8 cellular contexts compared by ENCODE assay signal in the genomic region with DNA sequence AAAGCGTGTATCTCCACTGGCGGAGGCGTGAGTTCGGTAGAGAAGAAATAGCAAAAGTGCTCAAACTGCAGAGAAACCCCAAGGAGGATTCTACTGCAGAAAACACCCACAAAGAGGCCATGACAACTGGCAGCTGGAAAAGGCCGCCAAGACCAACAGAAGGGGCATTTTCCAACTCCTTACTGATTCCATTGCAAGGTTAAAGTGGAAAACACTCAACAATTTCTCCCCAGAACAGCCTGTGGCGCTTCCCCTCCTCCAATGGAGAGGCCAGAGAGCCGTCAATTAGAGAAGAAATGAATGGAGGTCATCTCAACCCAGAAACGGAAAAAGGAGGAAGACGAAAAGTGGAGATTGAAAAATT. TPM values are rescaled to one million over a fixed set of nuclear protein-coding genes. Genes with fewer than 3 reads are reported as not detected.
DNase-seq lines count a peak whose midpoint lies in the region; ATAC-seq and TF ChIP-seq lines count a peak whose summit lies in the region.

No MANE protein-coding gene starts in this region.

- ATAC-seq in Right ventricle myocardium inferior (no peak), GM21723 (IDR thresholded peaks at IDR 0.05; ENCODE audit: unreplicated experiment) (no peak), HG03097 (IDR thresholded peaks at IDR 0.05; ENCODE audit: low FRiP score, unreplicated experiment) (no peak)

- peaks cover 30% of the 10 kb centered on the region for H3K36me3 ChIP-seq in right atrium auricular region

- peak overlapping the region; percentile 95 to 98 for H3K4me3 ChIP-seq in right atrium auricular region

- H3K9me3 Mint-ChIP-seq in brain, result no peaks in the 10 kb centered on the region
- no peaks in the 10 kb centered on the region for H3K9me3 Mint-ChIP-seq in mesothelial cell of epicardium

- no peaks in the 10 kb centered on the region for H3K9me3 ChIP-seq in right atrium auricular region

- H3K4me1 Mint-ChIP-seq in brain, result peaks cover 29% of the 10 kb centered on the region
- peaks cover 15% of the 10 kb centered on the region for H3K4me1 Mint-ChIP-seq in mesothelial cell of epicardium

- H3K4me3 Mint-ChIP-seq in brain (peak overlapping the region; percentile 86 to 94 (median 92)), mesothelial cell of epicardium (peak overlapping the region; percentile 88)

- H3K27me3 ChIP-seq in right atrium auricular region, result no peaks in the 10 kb centered on the region

- intact Hi-C loops in Right ventricle myocardium inferior (cut with DNase I), result loop anchor here (5.0 kb wide), 1 partner anchor 37 kb away; a partner anchor contains a TSS

- no peak for TF ChIP-seq CTCF in right atrium auricular region (IDR thresholded peaks at IDR 0.05)
- no peak for TF ChIP-seq CTCF in brain (conservative IDR thresholded peaks at IDR 0.05)
- no peak for TF ChIP-seq CTCF in mesothelial cell of epicardium (IDR thresholded peaks at IDR 0.05; ENCODE audit: unreplicated experiment)

- H3K36me3 Mint-ChIP-seq in brain, result peaks cover 25% of the 10 kb centered on the region
- peaks cover 15% of the 10 kb centered on the region for H3K36me3 Mint-ChIP-seq in mesothelial cell of epicardium

- H3K27me3 Mint-ChIP-seq in brain (peaks cover 9% of the 10 kb centered on the region), mesothelial cell of epicardium (ENCODE audit: low read depth) (no peaks in the 10 kb centered on the region)

- DNase-seq in right atrium auricular region (ENCODE audit: low spot score) (no peak), Right ventricle myocardium inferior (ENCODE audit: missing footprints) (no peak), mesothelial cell of epicardium (ENCODE audit: low spot score in 2 of 2, unreplicated experiment in 2 of 2) (no peak), NCI-H2196 treated with DMSO at 0.1 percent for 48 hours (lab: John Stamatoyannopoulos, UW; ENCODE audit: unreplicated experiment) (no peak), NCI-H345 (lab: John Stamatoyannopoulos, UW) (no peak)

- H3K4me1 ChIP-seq in right atrium auricular region, result peaks cover 0 to 22% of the 10 kb centered on the region in 2 donors

- H3K27ac ChIP-seq in right atrium auricular region, result peak overlapping the region; percentile 85 to 93

- H3K27ac Mint-ChIP-seq in brain (peak overlapping the region; percentile 89 to 99 (median 98)), mesothelial cell of epicardium (peak overlapping the region; percentile 90)

RNA-seq across cellular contexts. Expression of a gene that starts 0.6 kb away (rescaled TPM):
- total RNA-seq in right atrium auricular region (10 to 100 TPM; 12.4 to 22.1 TPM), Right ventricle myocardium inferior (23.9 TPM), mesothelial cell of epicardium (60.7 to 63.2 TPM (median 63.1 TPM) in 3 replicates)
- polyA plus RNA-seq in brain (ENCODE audit: insufficient read depth, low read depth, low replicate concordance), result 10.5 TPM

RNA-seq across cellular contexts. Expression of a gene that starts 7.9 kb away (rescaled TPM):
- total RNA-seq in right atrium auricular region, result 100 to 1,000 TPM in 1 of 2 donors, 10 to 100 TPM in 1; 68.5 to 149 TPM
- total RNA-seq in Right ventricle myocardium inferior, result 130 TPM
- 24.0 TPM for polyA plus RNA-seq in brain (ENCODE audit: insufficient read depth, low read depth, low replicate concordance)
- total RNA-seq in mesothelial cell of epicardium, result 11.0 to 15.3 TPM (median 12.5 TPM) in 3 replicates

RNA-seq across cellular contexts. Expression of a gene that starts 29.0 kb away (rescaled TPM):
- total RNA-seq in right atrium auricular region (not detected), Right ventricle myocardium inferior (not detected), mesothelial cell of epicardium (0.76 to 1.3 TPM (median 1.1 TPM) in 3 replicates)
- polyA plus RNA-seq in brain (ENCODE audit: insufficient read depth, low read depth, low replicate concordance), result not detected

RNA-seq across cellular contexts. Expression of a gene that starts 34.7 kb away (rescaled TPM):
- total RNA-seq in right atrium auricular region (10 to 100 TPM; 19.7 to 23.6 TPM), Right ventricle myocardium inferior (22.2 TPM), mesothelial cell of epicardium (23.5 to 24.4 TPM (median 23.7 TPM) in 3 replicates)
- 85.2 TPM for polyA plus RNA-seq in brain (ENCODE audit: insufficient read depth, low read depth, low replicate concordance)

RNA-seq across cellular contexts. Expression of a gene that starts 37.1 kb away (rescaled TPM):
- total RNA-seq in right atrium auricular region (10 to 100 TPM; 45.1 to 88.4 TPM), Right ventricle myocardium inferior (53.8 TPM), mesothelial cell of epicardium (47.1 to 49.6 TPM (median 48.1 TPM) in 3 replicates)
- 62.5 TPM for polyA plus RNA-seq in brain (ENCODE audit: insufficient read depth, low read depth, low replicate concordance)
